Comparison of ENCODE assay signal across 2 cellular contexts in genomic region chr6:38610050-38610619, GRCh38.
TF ChIP-seq lines count a peak whose summit lies in the region.

No MANE protein-coding gene starts in this region.

TF ChIP-seq in HEK293, 187 proteins besides CTCF, POLR2A, EP300 and RAD21:
- peak; percentile 77 for TF ChIP-seq PRDM6 (tag by site-specific recombination; IDR thresholded peaks at IDR 0.05)
- TF ChIP-seq TRIM28 (IDR thresholded peaks at IDR 0.05; ENCODE audit: borderline replicate concordance, low read length): no peak
- TF ChIP-seq ZNF629 (tag by site-specific recombination; IDR thresholded peaks at IDR 0.05): no peak
- TF ChIP-seq ZNF335 (tag by site-specific recombination; conservative IDR thresholded peaks at IDR 0.05): 0 out of 2 replicates have a peak, but pooled peaks have one; percentile 30
- TF ChIP-seq FEZF1 (tag by site-specific recombination; IDR thresholded peaks at IDR 0.05): peak; percentile 17; the same call in 1 of the 2 replicates

TF ChIP-seq in K562, 482 proteins besides CTCF, POLR2A, EP300 and RAD21:
- peak; percentile 74 for TF ChIP-seq CBX8 (IDR thresholded peaks at IDR 0.05; ENCODE audit: borderline replicate concordance, extremely low read depth, low read depth, low read length, poor library complexity, severe bottlenecking)
- no peak for TF ChIP-seq HSF4 (CRISPR knock-in tag; IDR thresholded peaks at IDR 0.05; ENCODE audit: borderline replicate concordance)
- no peak for TF ChIP-seq SUPT5H (IDR thresholded peaks at IDR 0.05)
